ENCODE assay signal across 16 cellular contexts in genomic region chr5:163330723-163331668, GRCh38.
DNase-seq lines count a peak whose midpoint lies in the region; ATAC-seq, FAIRE-seq and TF ChIP-seq lines count a peak whose summit lies in the region.
"Had no signal": no experiment of that assay in that cellular context is flagged by ENCODE, and none has a peak within 500 bp of the region (broad histone marks: within the 10 kb centered on the region; RNA-seq: fewer than 3 reads in every experiment).

No MANE protein-coding gene starts in this region.

- H2BK20ac ChIP-seq in H1 (ENCODE audit: low read length) = 0 out of 2 replicates have a peak overlapping the region, but pooled peaks have one; percentile 23

- CTCF ChIA-PET in H1 (lab: Charles Lee; ENCODE audit: partially characterized antibody) = interaction anchor here (1.2 to 2.5 kb wide), 3 partner anchors 17 to 77 kb away, joined by 4 to 13 read pairs (median 7); no protein-coding TSS in a partner anchor

- H2BK120ac ChIP-seq in H1 (replicated peaks; ENCODE audit: low read depth, low read length) (no peak overlapping the region), mesendoderm (ENCODE audit: low read depth, low read length) (no peak overlapping the region)

- H3K27me3 Mint-ChIP-seq in chondrocyte (ENCODE audit: low read depth) = peaks cover 24% of the 10 kb centered on the region

- no peak overlapping the region for H4K91ac ChIP-seq in H1 (replicated peaks; ENCODE audit: insufficient read length, low read length)

- H3K36me3 ChIP-seq in HAP-1 (replicated peaks) = no peaks in the 10 kb centered on the region
- H3K36me3 ChIP-seq in H1 (ENCODE audit: control insufficient read depth in 2 of 4, insufficient read depth in 4 of 4, low read length in 3 of 4) = no peaks in the 10 kb centered on the region
- no peaks in the 10 kb centered on the region for H3K36me3 ChIP-seq in mesendoderm (ENCODE audit: control insufficient read depth, insufficient read depth, low read length)

- POLR2A ChIA-PET in H1 (lab: Charles Lee; ENCODE audit: partially characterized antibody) = interaction anchor here (0.6 to 1.5 kb wide), 7 partner anchors 17 to 107 kb away, joined by 3 to 6 read pairs (median 3); partner anchors contain the start of gene CCNG1

- TF ChIP-seq EP300 in H1 (IDR thresholded peaks at IDR 0.05; ENCODE audit: borderline replicate concordance in 1 of 2, low read depth in 2 of 2, low read length in 2 of 2) = peak in 1 of 2 experiments; percentile 16; a peak in 1 of 3 replicates

- H3K14ac ChIP-seq in H1 (ENCODE audit: insufficient read length) = no peak overlapping the region

- H2BK15ac ChIP-seq in H1 (ENCODE audit: low read length) (no peak overlapping the region), mesendoderm (replicated peaks; ENCODE audit: low read depth) (no peak overlapping the region)

- H3K4me3 Mint-ChIP-seq in chondrocyte (ENCODE audit: unreplicated experiment) = no peak overlapping the region
- H3K4me3 Mint-ChIP-seq: CD14-positive monocyte had no signal

- H3K9ac ChIP-seq in H1 (replicated peaks in 1 of 4; ENCODE audit: extremely low read depth in 1 of 4, low read depth in 3 of 4, low read length in 3 of 4) (no peak overlapping the region), mesendoderm (ENCODE audit: low read length) (no peak overlapping the region)

- H2AK5ac ChIP-seq in H1 (ENCODE audit: low read depth, low read length) (no peak overlapping the region), mesendoderm (ENCODE audit: low read length) (no peak overlapping the region)

- H3K9me3 ChIP-seq in HAP-1 = no peaks in the 10 kb centered on the region
- peaks cover 2 to 3% of the 10 kb centered on the region in 2 experiments; a peak in 3 of 4 replicates for H3K9me3 ChIP-seq in H1 (ENCODE audit: insufficient read depth in 2 of 2, low read depth in 1 of 2, low read length in 1 of 2)

- H3K4ac ChIP-seq in H1 (replicated peaks; ENCODE audit: insufficient read length, low read depth, low read length) (no peak overlapping the region), mesendoderm (ENCODE audit: low read depth, low read length) (no peak overlapping the region)

- WGBS in H1 (ENCODE audit: extremely low coverage in 1 of 2, insufficient coverage in 1 of 2, insufficient read length in 1 of 2, insufficient replicate concordance in 2 of 2, low coverage in 1 of 2, low lambda C conversion rate in 2 of 2, missing lambda C conversion rate in 1 of 2), 2 experiments = 12% methylated on average over 9 of the region's 9 CpGs; no CpG with 5 or more reads in 1 of the 2 experiments
- WGBS in mesendoderm (ENCODE audit: extremely low coverage, insufficient coverage, low lambda C conversion rate) = no CpG with 5 or more reads among the region's 9 CpGs

- no peaks in the 10 kb centered on the region for H3K79me2 ChIP-seq in H1 (ENCODE audit: control insufficient read depth in 1 of 2, insufficient read depth in 2 of 2, low read length in 2 of 2)
- H3K79me2 ChIP-seq in mesendoderm (ENCODE audit: control insufficient read depth, insufficient read depth, low read length) = no peaks in the 10 kb centered on the region

- H3K23ac ChIP-seq in H1 (ENCODE audit: insufficient read length) (no peak overlapping the region), mesendoderm (ENCODE audit: low read length) (no peak overlapping the region)

- no peak for TF ChIP-seq RAD21 in H1 (IDR thresholded peaks at IDR 0.05 in 1 of 2, conservative IDR thresholded peaks at IDR 0.05 in 1 of 2; ENCODE audit: low read depth in 2 of 2, low read length in 2 of 2)

- H3K9me3 Mint-ChIP-seq in chondrocyte (ENCODE audit: low read depth) = no peaks in the 10 kb centered on the region

- 0 out of 2 replicates have a peak overlapping the region, but pooled peaks have one; percentile 2 for H2BK12ac ChIP-seq in H1 (ENCODE audit: low read depth, low read length)

- H3K4me3 ChIP-seq in HAP-1 (no peak overlapping the region), H1 (ENCODE audit: extremely low read depth in 1 of 4, insufficient read depth in 2 of 4, low read depth in 3 of 4, low read length in 4 of 4) (peak overlapping the region in 2 of 4 experiments; percentile 11 to 39; a peak in 4 of 8 replicates), mesendoderm (ENCODE audit: low read length) (no peak overlapping the region)

- peak; percentile 66 for FAIRE-seq in H1 (lab: Jason Lieb, UNC)

- peak; percentile 65 to 91 for DNase-seq in HAP-1 (ENCODE audit: low spot score in 2 of 2)
- DNase-seq in NCI-H2227 (lab: John Stamatoyannopoulos, UW; ENCODE audit: unreplicated experiment) = peak; percentile 41
- peak; percentile 57 to 71 for DNase-seq in H1 (ENCODE audit: low read depth in 1 of 2, low spot score in 2 of 2)
- peak; percentile 13 for DNase-seq in mesendoderm
- no peak for DNase-seq in chondrocyte (ENCODE audit: low spot score)
- no peak for DNase-seq in occipital lobe (lab: John Stamatoyannopoulos, UW)
- DNase-seq in activated T-cell treated with anti-CD3 and anti-CD28 coated beads, Interleukin-2, amount 50 U/mL, for 1 hour = no peak
- DNase-seq: H7, NCI-H1048, NCI-H146, NCI-H2081, NCI-H510A treated with DMSO at 0.1 percent for 48 hours, SW 1271 had no signal

- H2BK5ac ChIP-seq in H1 (ENCODE audit: low read depth, low read length) (peak overlapping the region; percentile 96; the same call in 1 of the 2 replicates), mesendoderm (ENCODE audit: low read length) (no peak overlapping the region)

- no peak for TF ChIP-seq CTCF in H1 (IDR thresholded peaks at IDR 0.05; ENCODE audit: control extremely low read depth in 1 of 3, insufficient read depth in 1 of 3, low read depth in 1 of 3, low read length in 3 of 3)
- TF ChIP-seq CTCF in chondrocyte (IDR thresholded peaks at IDR 0.05) = no peak

- H3K56ac ChIP-seq in H1 (replicated peaks; ENCODE audit: insufficient read length, low read depth, low read length) = no peak overlapping the region
- H3K56ac ChIP-seq in mesendoderm (ENCODE audit: low read length) = no peak overlapping the region

- H4K5ac ChIP-seq in H1 (ENCODE audit: insufficient read length, low read depth, low read length) (peak overlapping the region; percentile 79), mesendoderm (ENCODE audit: low read length) (no peak overlapping the region)

- H3K79me1 ChIP-seq in H1 (ENCODE audit: low read depth, low read length) = no peaks in the 10 kb centered on the region
- no peaks in the 10 kb centered on the region for H3K79me1 ChIP-seq in mesendoderm (ENCODE audit: low read length)

- H4K20me1 ChIP-seq in H1 (replicated peaks in 1 of 2; ENCODE audit: control insufficient read depth in 1 of 2, insufficient read depth in 2 of 2, low read length in 2 of 2) = no peaks in the 10 kb centered on the region

- no peaks in the 10 kb centered on the region for H3K27me3 ChIP-seq in HAP-1 (ENCODE audit: low read depth)
- no peaks in the 10 kb centered on the region for H3K27me3 ChIP-seq in H1 (replicated peaks in 1 of 4; ENCODE audit: control insufficient read depth in 3 of 4, extremely low read depth in 1 of 4, insufficient read depth in 3 of 4, low read length in 3 of 4)
- no peaks in the 10 kb centered on the region for H3K27me3 ChIP-seq in mesendoderm (ENCODE audit: insufficient read depth, low read length, poor library complexity)

- H3K27ac Mint-ChIP-seq in chondrocyte (ENCODE audit: unreplicated experiment) = no peak overlapping the region
- H3K27ac Mint-ChIP-seq: CD14-positive monocyte had no signal

- H3K18ac ChIP-seq in H1 (ENCODE audit: extremely low read depth, low read length) (peak overlapping the region; percentile 51; the same call in 1 of the 2 replicates), mesendoderm (ENCODE audit: low read length) (no peak overlapping the region)

- no peaks in the 10 kb centered on the region; the same call in 1 of the 2 replicates for H3K23me2 ChIP-seq in H1 (ENCODE audit: low read depth, low read length)

- no peak for ATAC-seq in HG03196 (IDR thresholded peaks at IDR 0.05; ENCODE audit: unreplicated experiment)

- peaks cover 6% of the 10 kb centered on the region for H3K4me1 ChIP-seq in HAP-1
- H3K4me1 ChIP-seq in H1 (replicated peaks in 1 of 4; ENCODE audit: control insufficient read depth in 3 of 4, insufficient read depth in 4 of 4, low read length in 3 of 4) = peaks cover 5 to 19% (median 13%) of the 10 kb centered on the region in 4 experiments; a peak in 6 of 7 replicates
- no peaks in the 10 kb centered on the region for H3K4me1 ChIP-seq in mesendoderm (ENCODE audit: control insufficient read depth, low read depth, low read length)

- in situ Hi-C loops in HAP-1 (cut with MboI; ENCODE audit: low sequenced_read_pairs) = no loop called here

- no peak overlapping the region for H2AFZ ChIP-seq in H1 (ENCODE audit: low read length)

- peak overlapping the region; percentile 77 for H3K27ac ChIP-seq in H1 (ENCODE audit: low read depth, low read length)
- H3K27ac ChIP-seq in mesendoderm (ENCODE audit: low read depth, low read length) = no peak overlapping the region
- H3K27ac ChIP-seq: RWPE1 had no signal

- TF ChIP-seq POLR2A in H1 (IDR thresholded peaks at IDR 0.05; ENCODE audit: control extremely low read depth in 1 of 2, low read depth in 2 of 2, low read length in 2 of 2) = no peak

- H3K4me2 ChIP-seq in H1 (ENCODE audit: insufficient read depth in 1 of 2, low read depth in 2 of 2, low read length in 2 of 2) (peak overlapping the region; percentile 39 to 61; a peak in 3 of 4 replicates), mesendoderm (ENCODE audit: low read length) (no peak overlapping the region)

- no peaks in the 10 kb centered on the region for H3K4me1 Mint-ChIP-seq in chondrocyte (ENCODE audit: low read depth)
- H3K4me1 Mint-ChIP-seq: CD14-positive monocyte had no signal

- no peak overlapping the region for H4K8ac ChIP-seq in H1 (ENCODE audit: extremely low read depth, insufficient read depth, low read length)
- H4K8ac ChIP-seq in mesendoderm (ENCODE audit: low read depth, low read length) = no peak overlapping the region

- H3K36me3 Mint-ChIP-seq in chondrocyte (ENCODE audit: low read depth) = no peaks in the 10 kb centered on the region
- H3K36me3 Mint-ChIP-seq: CD14-positive monocyte had no signal

TF ChIP-seq in H1, 55 proteins besides CTCF, POLR2A, EP300 and RAD21 (continues in another document):
- TF ChIP-seq NANOG (IDR thresholded peaks at IDR 0.05; ENCODE audit: insufficient read depth, low read depth, low read length, poor library complexity, severe bottlenecking) = no peak
- TF ChIP-seq PHF8 (conservative IDR thresholded peaks at IDR 0.05; ENCODE audit: low read depth, low read length) = no peak
- TF ChIP-seq CBX8 (IDR thresholded peaks at IDR 0.05; ENCODE audit: borderline replicate concordance, low read depth, low read length) = no peak
- peak in 1 of 2 experiments; percentile 29; a peak in 1 of 4 replicates for TF ChIP-seq HDAC2 (IDR thresholded peaks at IDR 0.05; ENCODE audit: borderline replicate concordance in 1 of 2, low read depth in 2 of 2, low read length in 2 of 2)

Comparison
In these comparisons a context has a peak if more than half of its experiments do, and no peak if none do; other contexts are left out.
1. DNase-seq: peak in HAP-1 (2 of 2), NCI-H2227 (single experiment), H1 (2 of 2) and mesendoderm (single experiment); none in chondrocyte (single experiment), occipital lobe (single experiment) and activated T-cell treated with anti-CD3 and anti-CD28 coated beads, Interleukin-2, amount 50 U/mL, for 1 hour (single experiment).